Comparison of ENCODE assay signal across 1 cellular context in genomic region chr22:29306830-29307657, GRCh38.
TF ChIP-seq lines count a peak whose summit lies in the region.

No MANE protein-coding gene starts in this region.

TF ChIP-seq in H1, 55 proteins besides CTCF, POLR2A, EP300 and RAD21:
- TF ChIP-seq TAF7 (optimal IDR thresholded peaks at IDR 0.05; ENCODE audit: borderline replicate concordance, low read depth, low read length) (peak; percentile 33), PHF8 (conservative IDR thresholded peaks at IDR 0.05; ENCODE audit: low read depth, low read length) (peak; percentile 10; the same call in 1 of the 2 replicates), KDM1A (IDR thresholded peaks at IDR 0.05; ENCODE audit: borderline replicate concordance, low read length) (peak; percentile 77), HDAC2 (IDR thresholded peaks at IDR 0.05; ENCODE audit: borderline replicate concordance in 1 of 2, low read depth in 2 of 2, low read length in 2 of 2) (no peak), TEAD4 (IDR thresholded peaks at IDR 0.05; ENCODE audit: low read depth, low read length) (peak; percentile 91), GTF2F1 (IDR thresholded peaks at IDR 0.05; ENCODE audit: borderline replicate concordance, low read depth, low read length) (no peak), TAF1 (IDR thresholded peaks at IDR 0.05; ENCODE audit: low read depth, low read length) (peak; percentile 27; the same call in 1 of the 2 replicates)
